In the genomic region with DNA sequence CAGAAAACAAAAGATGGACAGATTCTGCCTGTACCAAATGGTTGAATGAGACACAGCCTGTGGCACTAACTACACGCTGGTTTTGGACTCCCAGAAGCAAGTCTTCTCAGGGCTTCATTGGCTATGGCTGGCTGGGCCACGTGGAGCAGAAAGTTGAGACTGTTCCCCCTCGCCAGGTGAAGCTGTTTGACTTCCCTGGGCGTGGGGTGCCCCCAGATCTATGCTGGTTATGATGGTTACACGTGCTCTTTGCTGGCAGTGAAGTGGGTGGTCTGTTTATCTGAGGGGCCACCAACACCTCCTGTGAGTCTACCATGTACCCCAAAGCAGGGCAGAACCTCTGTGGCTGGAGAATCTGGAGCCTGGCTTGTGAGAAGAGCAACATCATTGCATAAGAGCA, we compare ENCODE assay signal across 35 cellular contexts.
"Had no signal": no experiment of that assay in that cellular context is flagged by ENCODE, and none has a peak within 500 bp of the region (broad histone marks: within the 10 kb centered on the region; RNA-seq: fewer than 3 reads in every experiment).

No MANE protein-coding gene starts in this region.

- H3K4me3 ChIP-seq: MG63 had no signal

- H3K27me3 ChIP-seq: MG63 had no signal

- DNase-seq: Karpas-422, Kasumi-1, KBM-7, KG1, MG63, MM.1S, MV-4-11, NCI-H1048, NCI-H1092, NCI-H1092 treated with DMSO at 0.1 percent for 48 hours, NCI-H1105, NCI-H1105 treated with DMSO at 0.1 percent for 48 hours, NCI-H1417, NCI-H1417 treated with DMSO at 0.1 percent for 48 hours, NCI-H1436, NCI-H1436 treated with DMSO at 0.1 percent for 48 hours, NCI-H146, NCI-H1694, NCI-H1694 treated with DMSO at 0.1 percent for 48 hours, NCI-H187, NCI-H187 treated with DMSO at 0.1 percent for 48 hours, NCI-H1930, NCI-H2029, NCI-H2029 treated with DMSO at 0.1 percent for 48 hours, NCI-H2081, NCI-H2081 treated with DMSO at 0.1 percent for 48 hours, NCI-H2107, NCI-H2171, NCI-H2171 treated with DMSO at 0.1 percent for 48 hours, NCI-H2227 treated with DMSO at 0.1 percent for 48 hours, NCI-H226, NCI-H345, NCI-H446, NCI-H446 treated with DMSO at 0.1 percent for 48 hours had no signal

- H3K36me3 ChIP-seq: MG63 had no signal

- H3K9ac ChIP-seq: KMS-11 had no signal

- H3K27ac ChIP-seq: KMS-11 had no signal

- H3K9me3 ChIP-seq: MG63 had no signal

- H3K4me2 ChIP-seq: KMS-11 had no signal
